Comparison of ENCODE assay signal across 8 cellular contexts in genomic region chr9:136799079-136799853, GRCh38. TPM values are rescaled to one million over a fixed set of nuclear protein-coding genes. Genes with fewer than 3 reads are reported as not detected.
DNase-seq lines count a peak whose midpoint lies in the region; ATAC-seq and TF ChIP-seq lines count a peak whose summit lies in the region.

No MANE protein-coding gene starts in this region.

- H3K36me3 Mint-ChIP-seq in Calu3 (ENCODE audit: insufficient read depth, unreplicated experiment) (peaks cover 26% of the 10 kb centered on the region), nephron (ENCODE audit: low read depth) (peaks cover 4% of the 10 kb centered on the region)
- H3K36me3 Mint-ChIP-seq in central memory CD8-positive, alpha-beta T cell (ENCODE audit: insufficient read depth), result peaks cover 7% of the 10 kb centered on the region

- no TSS peak for BruUV-seq in Calu3 (replicated peaks; lab: Mats Ljungman, UMichigan)

- H3K4me1 ChIP-seq in MM.1S (ENCODE audit: low read length), result peaks cover 16% of the 10 kb centered on the region

- CTCF ChIA-PET in Calu3 (lab: Charles Lee), result interaction anchor here (0.8 to 1.4 kb wide), 4 partner anchors 9 to 193 kb away, joined by 3 to 5 read pairs (median 4); partner anchors contain the start of genes AJM1 and PAXX

- H4K20me1 ChIP-seq in MM.1S (ENCODE audit: insufficient read depth, low read length), result no peaks in the 10 kb centered on the region

- H3K27ac ChIP-seq in MM.1S (ENCODE audit: low read length), result no peak overlapping the region

- H3K9me3 ChIP-seq in MM.1S (replicated peaks; ENCODE audit: insufficient read depth, low read length), result no peaks in the 10 kb centered on the region

- no peaks in the 10 kb centered on the region for H3K79me2 ChIP-seq in MM.1S (ENCODE audit: low read length)

- TF ChIP-seq CTCF in Calu3 (IDR thresholded peaks at IDR 0.05; ENCODE audit: unreplicated experiment) (no peak), MM.1S (IDR thresholded peaks at IDR 0.05; ENCODE audit: low read length) (no peak), nephron (IDR thresholded peaks at IDR 0.05; ENCODE audit: unreplicated experiment in 3 of 3) (no peak)

- H3K9me3 Mint-ChIP-seq in Calu3 (ENCODE audit: low read depth, unreplicated experiment) (no peaks in the 10 kb centered on the region), nephron (no peaks in the 10 kb centered on the region)
- no peaks in the 10 kb centered on the region for H3K9me3 Mint-ChIP-seq in central memory CD8-positive, alpha-beta T cell

- H3K9ac ChIP-seq in MM.1S (ENCODE audit: low read length), result no peak overlapping the region

- H3K4me2 ChIP-seq in MM.1S (ENCODE audit: low read depth, low read length), result peak overlapping the region; percentile 84

- DNase-seq in Calu3, result peak; percentile 36
- no peak for DNase-seq in MM.1S
- no peak for DNase-seq in central memory CD8-positive, alpha-beta T cell (ENCODE audit: low spot score in 2 of 2)
- no peak for DNase-seq in NCI-H82 treated with DMSO at 0.1 percent for 48 hours (lab: John Stamatoyannopoulos, UW; ENCODE audit: unreplicated experiment)
- no peak for DNase-seq in HuH-7 (ENCODE audit: low spot score)
- DNase-seq in stimulated activated CD4-positive, alpha-beta T cell treated with anti-CD3 and anti-CD28 coated beads, Interleukin-4, amount 100 ng/mL, for 4 hours, result no peak
- no peak for DNase-seq in midbrain (lab: John Stamatoyannopoulos, UW)

- H3K4me1 Mint-ChIP-seq in Calu3 (ENCODE audit: low read depth, unreplicated experiment) (no peaks in the 10 kb centered on the region), nephron (peaks cover 33% of the 10 kb centered on the region)
- peaks cover 15% of the 10 kb centered on the region for H3K4me1 Mint-ChIP-seq in central memory CD8-positive, alpha-beta T cell

- no peaks in the 10 kb centered on the region for H3K36me3 ChIP-seq in MM.1S (replicated peaks; ENCODE audit: insufficient read depth, low read length)

- 0 out of 2 replicates have a peak overlapping the region, but pooled peaks have one; percentile 53 for H2AFZ ChIP-seq in MM.1S (ENCODE audit: low read length)

- no peaks in the 10 kb centered on the region for H3K9me2 ChIP-seq in MM.1S (replicated peaks; ENCODE audit: insufficient read depth, low read length)

- intact Hi-C loops in Calu3 (cut with micrococcal nuclease; ENCODE audit: unreplicated experiment), result no loop called here

- H3K4me3 Mint-ChIP-seq in Calu3 (ENCODE audit: low read depth, unreplicated experiment), result peak overlapping the region; percentile 63
- H3K4me3 Mint-ChIP-seq in central memory CD8-positive, alpha-beta T cell, result peak overlapping the region; percentile 70
- H3K4me3 Mint-ChIP-seq in nephron, result peak overlapping the region; percentile 4 to 29 (median 6)

- H3F3A ChIP-seq in MM.1S (ENCODE audit: insufficient read depth, low read length), result peaks cover 18% of the 10 kb centered on the region

- H3K27ac Mint-ChIP-seq in Calu3 (ENCODE audit: unreplicated experiment) (no peak overlapping the region), nephron (no peak overlapping the region)
- no peak overlapping the region for H3K27ac Mint-ChIP-seq in central memory CD8-positive, alpha-beta T cell (ENCODE audit: low read depth)

- H3K27me3 Mint-ChIP-seq in Calu3 (ENCODE audit: unreplicated experiment), result peaks cover 12% of the 10 kb centered on the region
- no peaks in the 10 kb centered on the region for H3K27me3 Mint-ChIP-seq in central memory CD8-positive, alpha-beta T cell
- H3K27me3 Mint-ChIP-seq in nephron (ENCODE audit: low read depth), result peaks cover 26% of the 10 kb centered on the region

- ATAC-seq in central memory CD8-positive, alpha-beta T cell (replicated peaks; ENCODE audit: extremely low read depth, poor library complexity, severe bottlenecking), result no peak

- H3K4me3 ChIP-seq in MM.1S (ENCODE audit: low read length), result peak overlapping the region; percentile 47; the same call in 1 of the 2 replicates

- H3K27me3 ChIP-seq in MM.1S (replicated peaks; ENCODE audit: insufficient read depth, low read length), result no peaks in the 10 kb centered on the region; the same call in 1 of the 2 replicates

RNA-seq across cellular contexts. Expression of gene CCDC183, which starts 3.1 kb away (rescaled TPM):
- 0.38 TPM in 1 of 2 replicates, not detected in the other for total RNA-seq in Calu3 (2022)

RNA-seq across cellular contexts. Expression of gene TMEM141, which starts 8.1 kb away (rescaled TPM):
- total RNA-seq in Calu3 (2022), result 64.1 and 75.8 TPM in 2 replicates

RNA-seq across cellular contexts. Expression of gene RABL6, which starts 8.5 kb away (rescaled TPM):
- 68.9 and 72.4 TPM in 2 replicates for total RNA-seq in Calu3 (2022)

RNA-seq across cellular contexts. Expression of gene LCN15, which starts 34.9 kb away (rescaled TPM):
- not detected in 2 replicates for total RNA-seq in Calu3 (2022)

RNA-seq across cellular contexts. Expression of gene LCN8, which starts 41.2 kb away (rescaled TPM):
- not detected in 2 replicates for total RNA-seq in Calu3 (2022)

Comparison
In these comparisons a context has a peak if more than half of its experiments do, and no peak if none do; other contexts are left out.
1. H3K4me3 Mint-ChIP-seq: peak in every context shown above with its lines; median percentile 70 in central memory CD8-positive, alpha-beta T cell; 63 in Calu3; 6 in nephron.